ENCODE assay signal across 3 cellular contexts in genomic region chr14:99625476-99625875, GRCh38.
TF ChIP-seq lines count a peak whose summit lies in the region.

No MANE protein-coding gene starts in this region.

TF ChIP-seq in SK-N-SH, 30 proteins besides CTCF, POLR2A, EP300 and RAD21:
- TF ChIP-seq REST (IDR thresholded peaks at IDR 0.05; ENCODE audit: low read depth, low read length) (no peak), TEAD4 (IDR thresholded peaks at IDR 0.05; ENCODE audit: borderline replicate concordance, insufficient read depth) (no peak), MXI1 (IDR thresholded peaks at IDR 0.05; ENCODE audit: low read depth, low read length) (no peak), IRF3 (IDR thresholded peaks at IDR 0.05; ENCODE audit: low read depth, low read length) (no peak), MAX (IDR thresholded peaks at IDR 0.05; ENCODE audit: low read depth) (no peak), RXRA (IDR thresholded peaks at IDR 0.05; ENCODE audit: borderline replicate concordance, low read depth) (no peak), EZH2phosphoT487 (IDR thresholded peaks at IDR 0.05; ENCODE audit: borderline replicate concordance, low read depth) (no peak), SMC3 (IDR thresholded peaks at IDR 0.05; ENCODE audit: low read depth, low read length) (no peak), CHD2 (IDR thresholded peaks at IDR 0.05; ENCODE audit: low read length, partially characterized antibody) (no peak), PBX3 (IDR thresholded peaks at IDR 0.05) (no peak), MEF2A (IDR thresholded peaks at IDR 0.05; ENCODE audit: borderline replicate concordance, low read depth) (no peak), SIN3A (IDR thresholded peaks at IDR 0.05; ENCODE audit: borderline replicate concordance, low read depth, low read length) (no peak)

TF ChIP-seq in SK-N-SH treated with all-trans-retinoic acid at 6 μM for 48 hours, 23 proteins besides CTCF, POLR2A, EP300 and RAD21:
- TF ChIP-seq ARNTL (CRISPR knock-in tag; IDR thresholded peaks at IDR 0.05; ENCODE audit: borderline replicate concordance, low read depth) (no peak), ZFP30 (CRISPR knock-in tag; IDR thresholded peaks at IDR 0.05) (no peak)

TF ChIP-seq in IMR-90, 13 proteins besides CTCF, POLR2A, EP300 and RAD21:
- TF ChIP-seq BHLHE40 (IDR thresholded peaks at IDR 0.05; ENCODE audit: low read depth, low read length), result no peak
- TF ChIP-seq NFE2L2 (IDR thresholded peaks at IDR 0.05; ENCODE audit: low read depth, low read length), result no peak
- no peak for TF ChIP-seq CEBPB (IDR thresholded peaks at IDR 0.05; ENCODE audit: low read depth, low read length)
- TF ChIP-seq RCOR1 (IDR thresholded peaks at IDR 0.05; ENCODE audit: insufficient replicate concordance, low read length), result no peak
- TF ChIP-seq FOS (IDR thresholded peaks at IDR 0.05; ENCODE audit: low read depth, low read length), result no peak
- TF ChIP-seq CHD1 (IDR thresholded peaks at IDR 0.05; ENCODE audit: low read depth, low read length), result no peak
- TF ChIP-seq MAZ (IDR thresholded peaks at IDR 0.05; ENCODE audit: borderline replicate concordance, low read depth, low read length), result no peak
- TF ChIP-seq ELK1 (IDR thresholded peaks at IDR 0.05; ENCODE audit: borderline replicate concordance, low read depth, low read length), result no peak
- no peak for TF ChIP-seq RFX5 (IDR thresholded peaks at IDR 0.05; ENCODE audit: low read depth, low read length)
- no peak for TF ChIP-seq SMC3 (IDR thresholded peaks at IDR 0.05; ENCODE audit: low read depth, low read length)
- no peak for TF ChIP-seq USF2 (IDR thresholded peaks at IDR 0.05; ENCODE audit: low read depth, low read length)
- TF ChIP-seq MXI1 (IDR thresholded peaks at IDR 0.05; ENCODE audit: borderline replicate concordance, low read depth, low read length), result no peak
- no peak for TF ChIP-seq MAFK (IDR thresholded peaks at IDR 0.05; ENCODE audit: low read depth, low read length)
TF ChIP-seq in IMR-90: peak in this region for 0.
